Comparison of ENCODE assay signal across 18 cellular contexts in genomic region chr14:31408421-31408820, GRCh38. TPM values are rescaled to one million over a fixed set of nuclear protein-coding genes. Genes with fewer than 3 reads are reported as not detected.
DNase-seq lines count a peak whose midpoint lies in the region; ATAC-seq and FAIRE-seq lines count a peak whose summit lies in the region.
"Had no signal": no experiment of that assay in that cellular context is flagged by ENCODE, and none has a peak within 500 bp of the region (broad histone marks: within the 10 kb centered on the region; RNA-seq: fewer than 3 reads in every experiment).

No MANE protein-coding gene starts in this region.

- no peak overlapping the region for H3K4me3 Mint-ChIP-seq in activated naive CD4-positive, alpha-beta T cell treated with anti-CD3 and anti-CD28 coated beads for 36 hours
- no peak overlapping the region for H3K4me3 Mint-ChIP-seq in stimulated activated effector memory CD8-positive, alpha-beta T cell treated with anti-CD3 and anti-CD28 coated beads, Interleukin-12 subunit alpha, Interleukin-12 subunit beta, amount 100 ng/mL, for 72 hours
- H3K4me3 Mint-ChIP-seq: B cell; CD4-positive, CD25-positive, alpha-beta regulatory T cell; CD8-positive, alpha-beta T cell; HFFc6 had no signal

- no peaks in the 10 kb centered on the region for H3K36me3 Mint-ChIP-seq in activated naive CD4-positive, alpha-beta T cell treated with anti-CD3 and anti-CD28 coated beads, Interleukin-2, amount 50 U/mL, for 72 hours
- H3K36me3 Mint-ChIP-seq in activated naive CD4-positive, alpha-beta T cell treated with anti-CD3 and anti-CD28 coated beads for 36 hours (ENCODE audit: low read depth), result peaks cover 1% of the 10 kb centered on the region
- H3K36me3 Mint-ChIP-seq in stimulated activated effector memory CD8-positive, alpha-beta T cell treated with anti-CD3 and anti-CD28 coated beads, Interleukin-12 subunit alpha, Interleukin-12 subunit beta, amount 100 ng/mL, for 72 hours, result peaks cover 10% of the 10 kb centered on the region

- peak; percentile 24 to 35 for ATAC-seq in activated CD4-positive, CD25-positive, alpha-beta regulatory T cell treated with anti-CD3 and anti-CD28 coated beads, Interleukin-2, amount 50 U/mL, for 24 hours
- ATAC-seq in activated naive CD4-positive, alpha-beta T cell treated with anti-CD3 and anti-CD28 coated beads, Interleukin-2, amount 50 U/mL, for 72 hours, result peak; percentile 26 to 30
- ATAC-seq in stimulated activated effector memory CD8-positive, alpha-beta T cell treated with anti-CD3 and anti-CD28 coated beads, Interleukin-12 subunit alpha, Interleukin-12 subunit beta, amount 100 ng/mL, for 72 hours, result peak; percentile 37
- ATAC-seq: CD8-positive, alpha-beta T cell had no signal

- no peaks in the 10 kb centered on the region for H3K27me3 Mint-ChIP-seq in activated naive CD4-positive, alpha-beta T cell treated with anti-CD3 and anti-CD28 coated beads for 36 hours (ENCODE audit: low read depth)
- H3K27me3 Mint-ChIP-seq: B cell had no signal

- FAIRE-seq in HTR-8/SVneo (lab: Jason Lieb, UNC), result peak; percentile 60
- FAIRE-seq: G401.6, GM12892, H54 had no signal

- intact Hi-C loops in activated naive CD4-positive, alpha-beta T cell treated with anti-CD3 and anti-CD28 coated beads for 36 hours (cut with micrococcal nuclease), result no loop called here

- no peaks in the 10 kb centered on the region for H3K9me3 Mint-ChIP-seq in activated naive CD4-positive, alpha-beta T cell treated with anti-CD3 and anti-CD28 coated beads, Interleukin-2, amount 50 U/mL, for 72 hours
- H3K9me3 Mint-ChIP-seq in activated naive CD4-positive, alpha-beta T cell treated with anti-CD3 and anti-CD28 coated beads for 36 hours, result no peaks in the 10 kb centered on the region
- H3K9me3 Mint-ChIP-seq in stimulated activated effector memory CD8-positive, alpha-beta T cell treated with anti-CD3 and anti-CD28 coated beads, Interleukin-12 subunit alpha, Interleukin-12 subunit beta, amount 100 ng/mL, for 72 hours, result no peaks in the 10 kb centered on the region
- H3K9me3 Mint-ChIP-seq: CD4-positive, CD25-positive, alpha-beta regulatory T cell; CD8-positive, alpha-beta T cell; HFFc6 had no signal

- CTCF ChIA-PET in activated naive CD4-positive, alpha-beta T cell treated with anti-CD3 and anti-CD28 coated beads for 36 hours (lab: Charles Lee), result interaction anchor here (1.8 kb wide), 1 partner anchor 12 kb away, joined by 6 read pairs; the partner anchor contains the start of gene HEATR5A

- H3K4me1 Mint-ChIP-seq in activated naive CD4-positive, alpha-beta T cell treated with anti-CD3 and anti-CD28 coated beads for 36 hours (ENCODE audit: low read depth), result peaks cover 7% of the 10 kb centered on the region
- no peaks in the 10 kb centered on the region for H3K4me1 Mint-ChIP-seq in stimulated activated effector memory CD8-positive, alpha-beta T cell treated with anti-CD3 and anti-CD28 coated beads, Interleukin-12 subunit alpha, Interleukin-12 subunit beta, amount 100 ng/mL, for 72 hours

- no peak overlapping the region for H3K27ac Mint-ChIP-seq in activated naive CD4-positive, alpha-beta T cell treated with anti-CD3 and anti-CD28 coated beads, Interleukin-2, amount 50 U/mL, for 72 hours
- H3K27ac Mint-ChIP-seq in activated naive CD4-positive, alpha-beta T cell treated with anti-CD3 and anti-CD28 coated beads for 36 hours, result no peak overlapping the region
- H3K27ac Mint-ChIP-seq in stimulated activated effector memory CD8-positive, alpha-beta T cell treated with anti-CD3 and anti-CD28 coated beads, Interleukin-12 subunit alpha, Interleukin-12 subunit beta, amount 100 ng/mL, for 72 hours, result no peak overlapping the region
- H3K27ac Mint-ChIP-seq: B cell; CD8-positive, alpha-beta T cell; HFFc6 had no signal

- no peak for DNase-seq in activated CD4-positive, CD25-positive, alpha-beta regulatory T cell (lab: John Stamatoyannopoulos, UW)
- DNase-seq in activated naive CD4-positive, alpha-beta T cell treated with anti-CD3 and anti-CD28 coated beads, Interleukin-2, amount 50 U/mL, for 72 hours (ENCODE audit: low spot score in 2 of 2), result no peak
- no peak for DNase-seq in activated naive CD4-positive, alpha-beta T cell treated with anti-CD3 and anti-CD28 coated beads for 36 hours
- no peak for DNase-seq in HTR-8/SVneo (ENCODE audit: insufficient read length, low spot score)
- no peak for DNase-seq in stimulated activated effector memory CD8-positive, alpha-beta T cell treated with anti-CD3 and anti-CD28 coated beads, Interleukin-12 subunit alpha, Interleukin-12 subunit beta, amount 100 ng/mL, for 72 hours (ENCODE audit: low spot score in 2 of 2)
- DNase-seq in NCI-H345 (lab: John Stamatoyannopoulos, UW), result no peak
- DNase-seq: Caco-2; CD4-positive, CD25-positive, alpha-beta regulatory T cell; CD8-positive, alpha-beta T cell; DMS153; DND-41; GOT3; HFFc6 had no signal

RNA-seq across cellular contexts. Expression of gene HEATR5A, which starts 11.9 kb away (rescaled TPM):
- 10 to 100 TPM in 1 of 2 donors, 1 to 10 TPM in 1; 9.9 to 12.7 TPM for total RNA-seq in activated naive CD4-positive, alpha-beta T cell treated with anti-CD3 and anti-CD28 coated beads, Interleukin-2, amount 50 U/mL, for 72 hours
- total RNA-seq in activated naive CD4-positive, alpha-beta T cell treated with anti-CD3 and anti-CD28 coated beads for 36 hours, result 1 to 10 TPM; 3.5 to 6.0 TPM

RNA-seq across cellular contexts. Expression of gene DTD2, which starts 48.9 kb away (rescaled TPM):
- 10 to 100 TPM in 1 of 2 donors, 1 to 10 TPM in 1; 8.6 to 22.8 TPM for total RNA-seq in activated naive CD4-positive, alpha-beta T cell treated with anti-CD3 and anti-CD28 coated beads, Interleukin-2, amount 50 U/mL, for 72 hours
- total RNA-seq in activated naive CD4-positive, alpha-beta T cell treated with anti-CD3 and anti-CD28 coated beads for 36 hours, result 10 to 100 TPM; 12.9 to 13.3 TPM
